ENCODE assay signal across 3 cellular contexts in the genomic region with DNA sequence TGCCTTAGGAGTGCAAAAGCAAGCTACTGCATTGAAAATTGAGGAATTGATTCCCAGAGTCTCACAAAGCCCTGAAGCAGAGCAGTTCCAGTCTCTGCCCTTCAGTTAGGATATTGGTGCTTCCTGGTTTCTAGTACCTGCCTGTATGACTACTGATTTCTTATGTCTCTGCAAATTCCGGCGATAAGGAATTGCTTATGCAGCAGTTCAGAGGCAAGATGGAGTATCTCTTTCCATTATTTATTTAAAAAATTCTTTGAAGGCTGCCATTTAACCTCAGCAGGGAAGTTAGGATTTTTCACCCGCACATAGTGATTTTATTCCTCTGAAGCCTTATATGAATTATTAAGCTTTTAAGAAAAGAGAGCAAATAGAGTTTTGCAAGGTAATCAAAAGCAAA.
TF ChIP-seq lines count a peak whose summit lies in the region.

No MANE protein-coding gene starts in this region.

TF ChIP-seq in A549, 52 proteins besides CTCF, POLR2A, EP300 and RAD21:
- TF ChIP-seq MAFK (IDR thresholded peaks at IDR 0.05; ENCODE audit: partially characterized antibody): peak; percentile 6
- TF ChIP-seq HOXB13 (CRISPR knock-in tag; IDR thresholded peaks at IDR 0.05; ENCODE audit: low read depth): no peak

TF ChIP-seq in IMR-90, 13 proteins besides CTCF, POLR2A, EP300 and RAD21:
- TF ChIP-seq CHD1 (IDR thresholded peaks at IDR 0.05; ENCODE audit: low read depth, low read length) (no peak), MAFK (IDR thresholded peaks at IDR 0.05; ENCODE audit: low read depth, low read length) (peak; percentile 20; the same call in 1 of the 2 replicates), RFX5 (IDR thresholded peaks at IDR 0.05; ENCODE audit: low read depth, low read length) (no peak), FOS (IDR thresholded peaks at IDR 0.05; ENCODE audit: low read depth, low read length) (no peak), MAZ (IDR thresholded peaks at IDR 0.05; ENCODE audit: borderline replicate concordance, low read depth, low read length) (no peak)

TF ChIP-seq in H1, 55 proteins besides CTCF, POLR2A, EP300 and RAD21:
- no peak for TF ChIP-seq EGR1 (IDR thresholded peaks at IDR 0.05; ENCODE audit: borderline replicate concordance, low read depth, low read length)
- no peak for TF ChIP-seq CHD2 (IDR thresholded peaks at IDR 0.05; ENCODE audit: low read length)
- TF ChIP-seq MAFK (IDR thresholded peaks at IDR 0.05; ENCODE audit: low read depth, low read length): no peak
- no peak for TF ChIP-seq CEBPB (IDR thresholded peaks at IDR 0.05; ENCODE audit: low read depth, low read length)
- TF ChIP-seq PHF8 (conservative IDR thresholded peaks at IDR 0.05; ENCODE audit: low read depth, low read length): no peak
- TF ChIP-seq ASH2L (IDR thresholded peaks at IDR 0.05; ENCODE audit: low read length): no peak
- no peak for TF ChIP-seq SAP30 (IDR thresholded peaks at IDR 0.05; ENCODE audit: insufficient read depth, insufficient replicate concordance, low read length)
- TF ChIP-seq KDM4A (IDR thresholded peaks at IDR 0.05; ENCODE audit: low read depth, low read length, severe bottlenecking): no peak
- no peak for TF ChIP-seq SIX5 (IDR thresholded peaks at IDR 0.05; ENCODE audit: low read depth, low read length)
- TF ChIP-seq, protein P1, sequence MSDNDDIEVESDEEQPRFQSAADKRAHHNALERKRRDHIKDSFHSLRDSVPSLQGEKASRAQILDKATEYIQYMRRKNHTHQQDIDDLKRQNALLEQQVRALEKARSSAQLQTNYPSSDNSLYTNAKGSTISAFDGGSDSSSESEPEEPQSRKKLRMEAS (IDR thresholded peaks at IDR 0.05): no peak
- no peak for TF ChIP-seq RXRA (IDR thresholded peaks at IDR 0.05; ENCODE audit: insufficient read depth, low read depth, low read length)
- no peak for TF ChIP-seq TAF1 (IDR thresholded peaks at IDR 0.05; ENCODE audit: low read depth, low read length)
TF ChIP-seq in H1: peak in this region for 0.
